Comparison of ENCODE assay signal across 8 cellular contexts in genomic region chr12:49698619-49699545, GRCh38. TPM values are rescaled to one million over a fixed set of nuclear protein-coding genes. Genes with fewer than 3 reads are reported as not detected.
DNase-seq lines count a peak whose midpoint lies in the region; ATAC-seq, FAIRE-seq and TF ChIP-seq lines count a peak whose summit lies in the region.

No MANE protein-coding gene starts in this region.

- H3K9me3 Mint-ChIP-seq in activated T-cell treated with anti-CD3 and anti-CD28 coated beads, Interleukin-2, amount 50 U/mL, for 4 hours = no peaks in the 10 kb centered on the region
- no peaks in the 10 kb centered on the region for H3K9me3 Mint-ChIP-seq in glutamatergic neuron (ENCODE audit: unreplicated experiment)

- no peaks in the 10 kb centered on the region for H3K27me3 Mint-ChIP-seq in activated T-cell treated with anti-CD3 and anti-CD28 coated beads, Interleukin-2, amount 50 U/mL, for 4 hours (ENCODE audit: low read depth)
- H3K27me3 Mint-ChIP-seq in glutamatergic neuron (ENCODE audit: unreplicated experiment) = peaks cover 1% of the 10 kb centered on the region

- peak; percentile 71 to 74 for ATAC-seq in activated T-cell treated with anti-CD3 and anti-CD28 coated beads, Interleukin-2, amount 50 U/mL, for 4 hours

- FAIRE-seq in H54 (lab: Jason Lieb, UNC) = peak; percentile 57

- peaks cover 54% of the 10 kb centered on the region for H3K4me1 Mint-ChIP-seq in activated T-cell treated with anti-CD3 and anti-CD28 coated beads, Interleukin-2, amount 50 U/mL, for 4 hours (ENCODE audit: low read depth)
- H3K4me1 Mint-ChIP-seq in glutamatergic neuron (ENCODE audit: low read depth, unreplicated experiment) = peaks cover 20% of the 10 kb centered on the region

- TF ChIP-seq CTCF in GM13976 (IDR thresholded peaks at IDR 0.05; ENCODE audit: borderline replicate concordance, control extremely low read depth, extremely low read depth, insufficient read depth, missing control alignments) (no peak), glutamatergic neuron (IDR thresholded peaks at IDR 0.05; ENCODE audit: partially characterized antibody, unreplicated experiment) (no peak)

- DNase-seq in GM13976 (ENCODE audit: low spot score) (peak; percentile 58), H54 (ENCODE audit: insufficient read length, low spot score) (no peak), Kasumi-1 (lab: John Stamatoyannopoulos, UW) (peak; percentile 92 to 94), glutamatergic neuron (no peak), renal cortical epithelial cell (ENCODE audit: low read depth) (peak; percentile 90), T1000 (lab: John Stamatoyannopoulos, UW) (no peak), NCI-H2196 treated with DMSO at 0.1 percent for 48 hours (lab: John Stamatoyannopoulos, UW; ENCODE audit: unreplicated experiment) (no peak)
- DNase-seq in activated T-cell treated with anti-CD3 and anti-CD28 coated beads, Interleukin-2, amount 50 U/mL, for 4 hours = peak; percentile 14

- in situ Hi-C loops in GM13976 (cut with MboI; ENCODE audit: low sequenced_read_pairs, unreplicated experiment) = no loop called here

- peak overlapping the region; percentile 71 for H3K4me3 Mint-ChIP-seq in activated T-cell treated with anti-CD3 and anti-CD28 coated beads, Interleukin-2, amount 50 U/mL, for 4 hours
- H3K4me3 Mint-ChIP-seq in glutamatergic neuron (ENCODE audit: unreplicated experiment) = peak overlapping the region; percentile 51

- H3K36me3 Mint-ChIP-seq in activated T-cell treated with anti-CD3 and anti-CD28 coated beads, Interleukin-2, amount 50 U/mL, for 4 hours (ENCODE audit: insufficient read depth) = peaks cover 3% of the 10 kb centered on the region
- no peaks in the 10 kb centered on the region for H3K36me3 Mint-ChIP-seq in glutamatergic neuron (ENCODE audit: unreplicated experiment)

- H3K27ac Mint-ChIP-seq in glutamatergic neuron (ENCODE audit: unreplicated experiment) = peak overlapping the region; percentile 56

- no peak for TF ChIP-seq POLR2A in H54 (IDR thresholded peaks at IDR 0.05; ENCODE audit: low read depth, low read length)

RNA-seq across cellular contexts. Expression of gene FMNL3, which starts 8.3 kb away (rescaled TPM):
- total RNA-seq in activated T-cell treated with anti-CD3 and anti-CD28 coated beads, Interleukin-2, amount 50 U/mL, for 4 hours = 10 to 100 TPM; 22.1 to 24.0 (median 23.6) TPM
- total RNA-seq in glutamatergic neuron (ENCODE audit: unreplicated experiment) = 13.7 TPM
- total RNA-seq in renal cortical epithelial cell = 25.7 and 34.2 TPM in 2 replicates

RNA-seq across cellular contexts. Expression of gene TMBIM6, which starts 42.5 kb away (rescaled TPM):
- total RNA-seq in activated T-cell treated with anti-CD3 and anti-CD28 coated beads, Interleukin-2, amount 50 U/mL, for 4 hours = 100 to 1,000 TPM; 383 to 509 (median 438) TPM
- total RNA-seq in glutamatergic neuron (ENCODE audit: unreplicated experiment) = 278 TPM
- total RNA-seq in renal cortical epithelial cell = 496 and 679 TPM in 2 replicates

Comparison
In these comparisons a context has a peak if more than half of its experiments do, and no peak if none do; other contexts are left out.
1. DNase-seq: peak in GM13976 (single experiment), Kasumi-1 (2 of 2), activated T-cell treated with anti-CD3 and anti-CD28 coated beads, Interleukin-2, amount 50 U/mL, for 4 hours (single experiment) and renal cortical epithelial cell (single experiment); none in H54 (single experiment), glutamatergic neuron (single experiment), T1000 (single experiment) and NCI-H2196 treated with DMSO at 0.1 percent for 48 hours (single experiment).